Comparison of ENCODE assay signal across 1 cellular context in the genomic region with DNA sequence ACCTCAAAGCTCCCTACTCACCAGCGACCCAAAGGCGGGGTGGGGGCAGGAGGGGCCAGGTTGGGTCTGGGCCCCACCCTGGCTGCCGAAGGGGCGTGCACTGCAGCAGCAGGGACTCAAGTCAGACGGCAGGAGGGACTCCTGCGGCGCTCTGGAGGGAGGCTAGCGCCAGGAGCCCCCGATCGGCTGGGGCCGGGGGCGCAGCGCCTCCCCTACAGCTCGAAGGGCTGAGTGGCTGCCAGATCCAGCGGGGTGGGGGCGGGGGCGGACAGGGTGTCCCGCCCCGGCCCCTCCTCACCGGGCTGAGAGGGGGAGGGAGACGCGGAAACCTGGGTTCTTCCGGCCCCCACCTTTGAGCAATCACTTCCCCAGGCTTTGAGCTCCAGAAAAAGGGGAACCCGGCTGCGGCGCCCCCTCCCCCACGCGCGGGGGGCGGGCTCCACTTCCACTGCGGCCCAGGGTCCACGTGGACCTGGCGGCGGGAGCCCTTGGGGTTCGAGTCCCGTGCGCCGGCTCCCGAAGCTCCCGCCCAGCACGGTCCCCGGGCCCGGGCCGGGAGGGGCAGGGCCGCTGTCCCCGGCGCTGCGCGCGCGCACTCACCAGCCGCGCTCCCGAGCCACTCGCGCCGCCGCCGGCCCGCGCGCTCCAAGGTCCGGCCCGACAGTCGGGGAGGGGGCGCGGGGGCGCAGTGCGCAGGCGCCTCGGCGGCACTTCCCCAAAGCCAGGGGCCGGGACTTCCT.
TF ChIP-seq lines count a peak whose summit lies in the region.

A gene with protein sequence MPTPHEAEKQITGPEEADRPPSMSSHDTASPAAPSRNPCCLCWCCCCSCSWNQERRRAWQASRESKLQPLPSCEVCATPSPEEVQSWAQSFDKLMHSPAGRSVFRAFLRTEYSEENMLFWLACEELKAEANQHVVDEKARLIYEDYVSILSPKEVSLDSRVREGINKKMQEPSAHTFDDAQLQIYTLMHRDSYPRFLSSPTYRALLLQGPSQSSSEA (minus strand): TSS at position 246 of the 740 bp plus-strand sequence. CDS start 2,632 bp downstream, outside the sequence.

TF ChIP-seq in HepG2, 621 proteins besides CTCF, POLR2A, EP300 and RAD21 (continued from another document and continues in another):
- TF ChIP-seq SSRP1 (CRISPR knock-in tag; IDR thresholded peaks at IDR 0.05) (peak; percentile 59; the same call in 1 of the 2 replicates), SMAD3 (CRISPR knock-in tag; IDR thresholded peaks at IDR 0.05) (no peak), NFE2L1 (CRISPR knock-in tag; IDR thresholded peaks at IDR 0.05; ENCODE audit: borderline replicate concordance) (no peak), MEIS1 (CRISPR knock-in tag; IDR thresholded peaks at IDR 0.05; ENCODE audit: borderline replicate concordance) (no peak), HMG20B (CRISPR knock-in tag; conservative IDR thresholded peaks at IDR 0.05) (0 out of 2 replicates have a peak, but pooled peaks have one; percentile 7), CBFB (CRISPR knock-in tag; IDR thresholded peaks at IDR 0.05) (peak; percentile 14; the same call in 1 of the 2 replicates), PTBP1 (IDR thresholded peaks at IDR 0.05; ENCODE audit: low read depth, low read length, poor library complexity, severe bottlenecking) (peak; percentile 70), ZBTB39 (CRISPR knock-in tag; IDR thresholded peaks at IDR 0.05) (no peak), TMF1 (CRISPR knock-in tag; IDR thresholded peaks at IDR 0.05; ENCODE audit: low read depth) (peak; percentile 41), ZNF562 (CRISPR knock-in tag; IDR thresholded peaks at IDR 0.05; ENCODE audit: borderline replicate concordance) (no peak), SRSF9 (IDR thresholded peaks at IDR 0.05; ENCODE audit: borderline replicate concordance, insufficient read depth, low read depth, low read length, poor library complexity, severe bottlenecking) (no peak), ZNF788 (CRISPR knock-in tag; IDR thresholded peaks at IDR 0.05; ENCODE audit: borderline replicate concordance) (no peak), MAFF (IDR thresholded peaks at IDR 0.05; ENCODE audit: low read depth, low read length) (no peak), ZKSCAN5 (CRISPR knock-in tag; IDR thresholded peaks at IDR 0.05) (no peak), TOE1 (CRISPR knock-in tag; IDR thresholded peaks at IDR 0.05) (no peak), KLF11 (CRISPR knock-in tag; IDR thresholded peaks at IDR 0.05) (no peak), ZSCAN20 (CRISPR knock-in tag; IDR thresholded peaks at IDR 0.05; ENCODE audit: borderline replicate concordance) (peak; percentile 59), ZNF740 (CRISPR knock-in tag; IDR thresholded peaks at IDR 0.05) (0 out of 2 replicates have a peak, but pooled peaks have one; percentile 36), RFX1 (IDR thresholded peaks at IDR 0.05) (no peak), ZFP36L1 (CRISPR knock-in tag; IDR thresholded peaks at IDR 0.05) (no peak), ZNF589 (CRISPR knock-in tag; conservative IDR thresholded peaks at IDR 0.05) (no peak), ZNF543 (CRISPR knock-in tag; IDR thresholded peaks at IDR 0.05) (no peak), ZNF317 (CRISPR knock-in tag; IDR thresholded peaks at IDR 0.05) (no peak), KAT2B (IDR thresholded peaks at IDR 0.05; ENCODE audit: borderline replicate concordance, low read depth, low read length) (no peak), FOXM1 (CRISPR knock-in tag; IDR thresholded peaks at IDR 0.05) (no peak), ZNF775 (CRISPR knock-in tag; IDR thresholded peaks at IDR 0.05; ENCODE audit: borderline replicate concordance) (no peak), ZNF431 (CRISPR knock-in tag; IDR thresholded peaks at IDR 0.05; ENCODE audit: borderline replicate concordance, low read depth) (peak; percentile 56; the same call in 1 of the 2 replicates), ZNF616 (CRISPR knock-in tag; IDR thresholded peaks at IDR 0.05; ENCODE audit: low read depth) (peak; percentile 26; the same call in 1 of the 2 replicates), MBNL3 (CRISPR knock-in tag; conservative IDR thresholded peaks at IDR 0.05) (no peak), ZNF335 (CRISPR knock-in tag; IDR thresholded peaks at IDR 0.05) (no peak), NPAS2 (CRISPR knock-in tag; IDR thresholded peaks at IDR 0.05; ENCODE audit: borderline replicate concordance) (no peak), RFX3 (CRISPR knock-in tag; IDR thresholded peaks at IDR 0.05) (no peak)
- TF ChIP-seq, protein P1, sequence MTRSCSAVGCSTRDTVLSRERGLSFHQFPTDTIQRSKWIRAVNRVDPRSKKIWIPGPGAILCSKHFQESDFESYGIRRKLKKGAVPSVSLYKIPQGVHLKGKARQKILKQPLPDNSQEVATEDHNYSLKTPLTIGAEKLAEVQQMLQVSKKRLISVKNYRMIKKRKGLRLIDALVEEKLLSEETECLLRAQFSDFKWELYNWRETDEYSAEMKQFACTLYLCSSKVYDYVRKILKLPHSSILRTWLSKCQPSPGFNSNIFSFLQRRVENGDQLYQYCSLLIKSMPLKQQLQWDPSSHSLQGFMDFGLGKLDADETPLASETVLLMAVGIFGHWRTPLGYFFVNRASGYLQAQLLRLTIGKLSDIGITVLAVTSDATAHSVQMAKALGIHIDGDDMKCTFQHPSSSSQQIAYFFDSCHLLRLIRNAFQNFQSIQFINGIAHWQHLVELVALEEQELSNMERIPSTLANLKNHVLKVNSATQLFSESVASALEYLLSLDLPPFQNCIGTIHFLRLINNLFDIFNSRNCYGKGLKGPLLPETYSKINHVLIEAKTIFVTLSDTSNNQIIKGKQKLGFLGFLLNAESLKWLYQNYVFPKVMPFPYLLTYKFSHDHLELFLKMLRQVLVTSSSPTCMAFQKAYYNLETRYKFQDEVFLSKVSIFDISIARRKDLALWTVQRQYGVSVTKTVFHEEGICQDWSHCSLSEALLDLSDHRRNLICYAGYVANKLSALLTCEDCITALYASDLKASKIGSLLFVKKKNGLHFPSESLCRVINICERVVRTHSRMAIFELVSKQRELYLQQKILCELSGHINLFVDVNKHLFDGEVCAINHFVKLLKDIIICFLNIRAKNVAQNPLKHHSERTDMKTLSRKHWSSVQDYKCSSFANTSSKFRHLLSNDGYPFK (CRISPR knock-in tag; IDR thresholded peaks at IDR 0.05; ENCODE audit: borderline replicate concordance), result 0 out of 2 replicates have a peak, but pooled peaks have one; percentile 47
- TF ChIP-seq, protein P2, sequence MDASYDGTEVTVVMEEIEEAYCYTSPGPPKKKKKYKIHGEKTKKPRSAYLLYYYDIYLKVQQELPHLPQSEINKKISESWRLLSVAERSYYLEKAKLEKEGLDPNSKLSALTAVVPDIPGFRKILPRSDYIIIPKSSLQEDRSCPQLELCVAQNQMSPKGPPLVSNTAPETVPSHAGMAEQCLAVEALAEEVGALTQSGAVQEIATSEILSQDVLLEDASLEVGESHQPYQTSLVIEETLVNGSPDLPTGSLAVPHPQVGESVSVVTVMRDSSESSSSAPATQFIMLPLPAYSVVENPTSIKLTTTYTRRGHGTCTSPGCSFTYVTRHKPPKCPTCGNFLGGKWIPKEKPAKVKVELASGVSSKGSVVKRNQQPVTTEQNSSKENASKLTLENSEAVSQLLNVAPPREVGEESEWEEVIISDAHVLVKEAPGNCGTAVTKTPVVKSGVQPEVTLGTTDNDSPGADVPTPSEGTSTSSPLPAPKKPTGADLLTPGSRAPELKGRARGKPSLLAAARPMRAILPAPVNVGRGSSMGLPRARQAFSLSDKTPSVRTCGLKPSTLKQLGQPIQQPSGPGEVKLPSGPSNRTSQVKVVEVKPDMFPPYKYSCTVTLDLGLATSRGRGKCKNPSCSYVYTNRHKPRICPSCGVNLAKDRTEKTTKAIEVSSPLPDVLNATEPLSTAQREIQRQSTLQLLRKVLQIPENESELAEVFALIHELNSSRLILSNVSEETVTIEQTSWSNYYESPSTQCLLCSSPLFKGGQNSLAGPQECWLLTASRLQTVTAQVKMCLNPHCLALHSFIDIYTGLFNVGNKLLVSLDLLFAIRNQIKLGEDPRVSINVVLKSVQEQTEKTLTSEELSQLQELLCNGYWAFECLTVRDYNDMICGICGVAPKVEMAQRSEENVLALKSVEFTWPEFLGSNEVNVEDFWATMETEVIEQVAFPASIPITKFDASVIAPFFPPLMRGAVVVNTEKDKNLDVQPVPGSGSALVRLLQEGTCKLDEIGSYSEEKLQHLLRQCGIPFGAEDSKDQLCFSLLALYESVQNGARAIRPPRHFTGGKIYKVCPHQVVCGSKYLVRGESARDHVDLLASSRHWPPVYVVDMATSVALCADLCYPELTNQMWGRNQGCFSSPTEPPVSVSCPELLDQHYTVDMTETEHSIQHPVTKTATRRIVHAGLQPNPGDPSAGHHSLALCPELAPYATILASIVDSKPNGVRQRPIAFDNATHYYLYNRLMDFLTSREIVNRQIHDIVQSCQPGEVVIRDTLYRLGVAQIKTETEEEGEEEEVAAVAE (CRISPR knock-in tag; IDR thresholded peaks at IDR 0.05; ENCODE audit: borderline replicate concordance), result no peak; the same call in 1 of the 2 replicates
- TF ChIP-seq, protein P3, sequence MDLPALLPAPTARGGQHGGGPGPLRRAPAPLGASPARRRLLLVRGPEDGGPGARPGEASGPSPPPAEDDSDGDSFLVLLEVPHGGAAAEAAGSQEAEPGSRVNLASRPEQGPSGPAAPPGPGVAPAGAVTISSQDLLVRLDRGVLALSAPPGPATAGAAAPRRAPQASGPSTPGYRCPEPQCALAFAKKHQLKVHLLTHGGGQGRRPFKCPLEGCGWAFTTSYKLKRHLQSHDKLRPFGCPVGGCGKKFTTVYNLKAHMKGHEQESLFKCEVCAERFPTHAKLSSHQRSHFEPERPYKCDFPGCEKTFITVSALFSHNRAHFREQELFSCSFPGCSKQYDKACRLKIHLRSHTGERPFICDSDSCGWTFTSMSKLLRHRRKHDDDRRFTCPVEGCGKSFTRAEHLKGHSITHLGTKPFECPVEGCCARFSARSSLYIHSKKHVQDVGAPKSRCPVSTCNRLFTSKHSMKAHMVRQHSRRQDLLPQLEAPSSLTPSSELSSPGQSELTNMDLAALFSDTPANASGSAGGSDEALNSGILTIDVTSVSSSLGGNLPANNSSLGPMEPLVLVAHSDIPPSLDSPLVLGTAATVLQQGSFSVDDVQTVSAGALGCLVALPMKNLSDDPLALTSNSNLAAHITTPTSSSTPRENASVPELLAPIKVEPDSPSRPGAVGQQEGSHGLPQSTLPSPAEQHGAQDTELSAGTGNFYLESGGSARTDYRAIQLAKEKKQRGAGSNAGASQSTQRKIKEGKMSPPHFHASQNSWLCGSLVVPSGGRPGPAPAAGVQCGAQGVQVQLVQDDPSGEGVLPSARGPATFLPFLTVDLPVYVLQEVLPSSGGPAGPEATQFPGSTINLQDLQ (CRISPR knock-in tag; IDR thresholded peaks at IDR 0.05), result no peak
- TF ChIP-seq, protein P4, sequence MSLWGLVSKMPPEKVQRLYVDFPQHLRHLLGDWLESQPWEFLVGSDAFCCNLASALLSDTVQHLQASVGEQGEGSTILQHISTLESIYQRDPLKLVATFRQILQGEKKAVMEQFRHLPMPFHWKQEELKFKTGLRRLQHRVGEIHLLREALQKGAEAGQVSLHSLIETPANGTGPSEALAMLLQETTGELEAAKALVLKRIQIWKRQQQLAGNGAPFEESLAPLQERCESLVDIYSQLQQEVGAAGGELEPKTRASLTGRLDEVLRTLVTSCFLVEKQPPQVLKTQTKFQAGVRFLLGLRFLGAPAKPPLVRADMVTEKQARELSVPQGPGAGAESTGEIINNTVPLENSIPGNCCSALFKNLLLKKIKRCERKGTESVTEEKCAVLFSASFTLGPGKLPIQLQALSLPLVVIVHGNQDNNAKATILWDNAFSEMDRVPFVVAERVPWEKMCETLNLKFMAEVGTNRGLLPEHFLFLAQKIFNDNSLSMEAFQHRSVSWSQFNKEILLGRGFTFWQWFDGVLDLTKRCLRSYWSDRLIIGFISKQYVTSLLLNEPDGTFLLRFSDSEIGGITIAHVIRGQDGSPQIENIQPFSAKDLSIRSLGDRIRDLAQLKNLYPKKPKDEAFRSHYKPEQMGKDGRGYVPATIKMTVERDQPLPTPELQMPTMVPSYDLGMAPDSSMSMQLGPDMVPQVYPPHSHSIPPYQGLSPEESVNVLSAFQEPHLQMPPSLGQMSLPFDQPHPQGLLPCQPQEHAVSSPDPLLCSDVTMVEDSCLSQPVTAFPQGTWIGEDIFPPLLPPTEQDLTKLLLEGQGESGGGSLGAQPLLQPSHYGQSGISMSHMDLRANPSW (CRISPR knock-in tag; IDR thresholded peaks at IDR 0.05; ENCODE audit: borderline replicate concordance), result no peak
